Comparison of ENCODE assay signal across 14 cellular contexts in the genomic region with DNA sequence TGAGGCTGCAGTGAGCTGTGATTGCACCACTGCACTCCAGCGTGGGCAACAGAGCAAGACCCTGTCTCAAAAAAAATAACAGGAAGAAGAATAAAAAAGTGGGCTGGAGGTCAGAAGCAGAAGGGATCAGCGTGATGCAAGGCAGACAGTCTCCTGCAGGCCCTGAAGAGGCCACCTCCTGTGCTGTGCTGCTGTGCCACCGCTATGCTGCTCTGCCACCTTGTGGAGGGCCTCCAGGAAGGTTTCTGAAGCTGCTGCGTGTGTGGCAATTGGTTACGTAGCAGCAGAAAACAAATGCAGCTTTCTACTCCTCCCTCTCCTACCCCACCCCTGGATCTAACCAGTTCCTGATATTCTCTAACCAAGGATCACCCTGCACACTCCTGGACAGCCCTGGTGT.
DNase-seq lines count a peak whose midpoint lies in the region; ATAC-seq, FAIRE-seq and TF ChIP-seq lines count a peak whose summit lies in the region.
"Had no signal": no experiment of that assay in that cellular context is flagged by ENCODE, and none has a peak within 500 bp of the region (broad histone marks: within the 10 kb centered on the region; RNA-seq: fewer than 3 reads in every experiment).

No MANE protein-coding gene starts in this region.

- peak; percentile 9 for DNase-seq in NK-92 treated with Interleukin-12 subunit alpha and Interleukin-12 subunit beta, amount 100 ng/mL, for 24 hours (lab: John Stamatoyannopoulos, UW)
- DNase-seq in NK-92 (lab: John Stamatoyannopoulos, UW; ENCODE audit: unreplicated experiment) = no peak
- DNase-seq in HT1080 (ENCODE audit: low read depth) = peak; percentile 28
- peak; percentile 62 for DNase-seq in OCI-M1 (lab: John Stamatoyannopoulos, UW)
- peak; percentile 15 for DNase-seq in HepG2 (ENCODE audit: low spot score)
- no peak for DNase-seq in NCI-H1105 (lab: John Stamatoyannopoulos, UW)
- no peak for DNase-seq in germinal center (ENCODE audit: low spot score)
- DNase-seq: activated CD4-positive, alpha-beta T cell treated with anti-CD3 and anti-CD28 coated beads for 1 hour; activated T-cell treated with anti-CD3 and anti-CD28 coated beads, Interleukin-2, amount 50 U/mL, for 24 hours; small intestine; stomach had no signal

- TF ChIP-seq EP300 in HepG2 (IDR thresholded peaks at IDR 0.05; ENCODE audit: low read depth in 2 of 2, low read length in 2 of 2) = no peak
- no peak for TF ChIP-seq EP300 in HepG2 (CRISPR knock-in tag; IDR thresholded peaks at IDR 0.05; ENCODE audit: borderline replicate concordance)

- intact Hi-C loops in HepG2 (cut with micrococcal nuclease; ENCODE audit: unreplicated experiment) = no loop called here

- H2AFZ ChIP-seq in HepG2 (ENCODE audit: low read length) = no peak overlapping the region

- POLR2A ChIA-PET in HepG2 (lab: Yijun Ruan, JAX) = no interaction called here

- H3K27ac ChIP-seq in HepG2 (ENCODE audit: extremely low read length, insufficient read depth, low read length) = no peak overlapping the region
- H3K27ac ChIP-seq: adrenal gland, stomach had no signal

- no TSS peak for BruUV-seq in HepG2 (replicated peaks; lab: Mats Ljungman, UMichigan)

- FAIRE-seq in HepG2 (lab: Jason Lieb, UNC) = no peak
- FAIRE-seq: colon, small intestine had no signal

- H3K36me3 ChIP-seq in HepG2 (replicated peaks in 1 of 2; ENCODE audit: control insufficient read depth in 1 of 2, insufficient read depth in 2 of 2, low read length in 2 of 2) = no peaks in the 10 kb centered on the region
- H3K36me3 ChIP-seq: adrenal gland, stomach had no signal

- ATAC-seq in HepG2 (peak; percentile 96), GM18505 (IDR thresholded peaks at IDR 0.05; ENCODE audit: unreplicated experiment) (no peak)

- TF ChIP-seq RAD21 in HepG2 (CRISPR knock-in tag; IDR thresholded peaks at IDR 0.05) = 0 out of 2 replicates have a peak, but pooled peaks have one; percentile 35

- no peaks in the 10 kb centered on the region for H3K4me1 ChIP-seq in HepG2 (ENCODE audit: insufficient read depth, low read length)
- H3K4me1 ChIP-seq: adrenal gland, stomach had no signal

- H3K79me2 ChIP-seq in HepG2 (ENCODE audit: insufficient read depth, low read length) = no peaks in the 10 kb centered on the region

- H4K20me1 ChIP-seq in HepG2 (ENCODE audit: insufficient read depth, low read length) = no peaks in the 10 kb centered on the region

- H3K4me2 ChIP-seq in HepG2 (ENCODE audit: low read depth, low read length) = no peak overlapping the region

- peak; percentile 68 for TF ChIP-seq CTCF in HepG2 (CRISPR knock-in tag; IDR thresholded peaks at IDR 0.05)

- CTCF ChIA-PET in HepG2 (lab: Yijun Ruan, JAX; ENCODE audit: low intra/inter-chr PET ratio, low total read pairs) = no interaction called here

- no peaks in the 10 kb centered on the region for H3K27me3 ChIP-seq in HepG2 (ENCODE audit: control insufficient read depth in 1 of 2, insufficient read depth in 2 of 2, low read length in 2 of 2)
- H3K27me3 ChIP-seq: adrenal gland, stomach had no signal

- TF ChIP-seq POLR2A in HepG2 (IDR thresholded peaks at IDR 0.05; ENCODE audit: insufficient read depth in 1 of 2, low read depth in 2 of 2, low read length in 2 of 2) (no peak), GM18505 (IDR thresholded peaks at IDR 0.05; ENCODE audit: borderline replicate concordance, extremely low read depth, insufficient read depth, insufficient read length) (no peak)

- no peak overlapping the region for H3K4me3 ChIP-seq in HepG2 (replicated peaks in 1 of 3; ENCODE audit: insufficient read depth in 1 of 3, low read depth in 2 of 3, low read length in 3 of 3)
- H3K4me3 ChIP-seq: adrenal gland, stomach had no signal

- H3K9ac ChIP-seq in HepG2 (ENCODE audit: insufficient read depth, low read depth, low read length) = no peak overlapping the region

- H3K9me3 ChIP-seq in HepG2 (ENCODE audit: low read length) = peaks cover 8% of the 10 kb centered on the region; the same call in 1 of the 2 replicates
- H3K9me3 ChIP-seq: adrenal gland had no signal

- 0% methylated on average over 4 of the region's 5 CpGs for WGBS in HepG2 (ENCODE audit: low lambda C conversion rate)

- in situ Hi-C loops in HepG2 (cut with HindIII; ENCODE audit: extremely low pct_ligation_motif_present, low pct_unique_long_range_greater_than_20kb) = no loop called here

TF ChIP-seq in HepG2, 621 proteins besides CTCF, POLR2A, EP300 and RAD21 (continues in another document):
- TF ChIP-seq RXRB (CRISPR knock-in tag; IDR thresholded peaks at IDR 0.05; ENCODE audit: borderline replicate concordance) (no peak), REXO4 (CRISPR knock-in tag; IDR thresholded peaks at IDR 0.05; ENCODE audit: borderline replicate concordance) (no peak), SOX5 (CRISPR knock-in tag; IDR thresholded peaks at IDR 0.05; ENCODE audit: borderline replicate concordance) (no peak), ZNF768 (CRISPR knock-in tag; IDR thresholded peaks at IDR 0.05) (0 out of 2 replicates have a peak, but pooled peaks have one; percentile 27), ERF (CRISPR knock-in tag; IDR thresholded peaks at IDR 0.05) (no peak), ZNF775 (CRISPR knock-in tag; IDR thresholded peaks at IDR 0.05; ENCODE audit: borderline replicate concordance) (no peak), DMAP1 (CRISPR knock-in tag; IDR thresholded peaks at IDR 0.05) (no peak), NBN (conservative IDR thresholded peaks at IDR 0.05) (no peak), NR2F2 (IDR thresholded peaks at IDR 0.05; ENCODE audit: borderline replicate concordance, low read depth) (no peak)
- TF ChIP-seq, protein P1, sequence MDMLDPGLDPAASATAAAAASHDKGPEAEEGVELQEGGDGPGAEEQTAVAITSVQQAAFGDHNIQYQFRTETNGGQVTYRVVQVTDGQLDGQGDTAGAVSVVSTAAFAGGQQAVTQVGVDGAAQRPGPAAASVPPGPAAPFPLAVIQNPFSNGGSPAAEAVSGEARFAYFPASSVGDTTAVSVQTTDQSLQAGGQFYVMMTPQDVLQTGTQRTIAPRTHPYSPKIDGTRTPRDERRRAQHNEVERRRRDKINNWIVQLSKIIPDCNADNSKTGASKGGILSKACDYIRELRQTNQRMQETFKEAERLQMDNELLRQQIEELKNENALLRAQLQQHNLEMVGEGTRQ (IDR thresholded peaks at IDR 0.05; ENCODE audit: low read depth, low read length) = no peak
- TF ChIP-seq, protein P1 (CRISPR knock-in tag; IDR thresholded peaks at IDR 0.05; ENCODE audit: borderline replicate concordance) = no peak
- TF ChIP-seq, protein P2, sequence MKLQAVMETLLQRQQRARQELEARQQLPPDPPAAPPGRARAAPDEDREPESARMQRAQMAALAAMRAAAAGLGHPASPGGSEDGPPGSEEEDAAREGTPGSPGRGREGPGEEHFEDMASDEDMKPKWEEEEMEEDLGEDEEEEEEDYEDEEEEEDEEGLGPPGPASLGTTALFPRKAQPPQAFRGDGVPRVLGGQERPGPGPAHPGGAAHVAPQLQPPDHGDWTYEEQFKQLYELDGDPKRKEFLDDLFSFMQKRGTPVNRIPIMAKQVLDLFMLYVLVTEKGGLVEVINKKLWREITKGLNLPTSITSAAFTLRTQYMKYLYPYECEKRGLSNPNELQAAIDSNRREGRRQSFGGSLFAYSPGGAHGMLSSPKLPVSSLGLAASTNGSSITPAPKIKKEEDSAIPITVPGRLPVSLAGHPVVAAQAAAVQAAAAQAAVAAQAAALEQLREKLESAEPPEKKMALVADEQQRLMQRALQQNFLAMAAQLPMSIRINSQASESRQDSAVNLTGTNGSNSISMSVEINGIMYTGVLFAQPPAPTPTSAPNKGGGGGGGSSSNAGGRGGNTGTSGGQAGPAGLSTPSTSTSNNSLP (IDR thresholded peaks at IDR 0.05; ENCODE audit: low read depth, low read length) = no peak
- TF ChIP-seq, protein P3, sequence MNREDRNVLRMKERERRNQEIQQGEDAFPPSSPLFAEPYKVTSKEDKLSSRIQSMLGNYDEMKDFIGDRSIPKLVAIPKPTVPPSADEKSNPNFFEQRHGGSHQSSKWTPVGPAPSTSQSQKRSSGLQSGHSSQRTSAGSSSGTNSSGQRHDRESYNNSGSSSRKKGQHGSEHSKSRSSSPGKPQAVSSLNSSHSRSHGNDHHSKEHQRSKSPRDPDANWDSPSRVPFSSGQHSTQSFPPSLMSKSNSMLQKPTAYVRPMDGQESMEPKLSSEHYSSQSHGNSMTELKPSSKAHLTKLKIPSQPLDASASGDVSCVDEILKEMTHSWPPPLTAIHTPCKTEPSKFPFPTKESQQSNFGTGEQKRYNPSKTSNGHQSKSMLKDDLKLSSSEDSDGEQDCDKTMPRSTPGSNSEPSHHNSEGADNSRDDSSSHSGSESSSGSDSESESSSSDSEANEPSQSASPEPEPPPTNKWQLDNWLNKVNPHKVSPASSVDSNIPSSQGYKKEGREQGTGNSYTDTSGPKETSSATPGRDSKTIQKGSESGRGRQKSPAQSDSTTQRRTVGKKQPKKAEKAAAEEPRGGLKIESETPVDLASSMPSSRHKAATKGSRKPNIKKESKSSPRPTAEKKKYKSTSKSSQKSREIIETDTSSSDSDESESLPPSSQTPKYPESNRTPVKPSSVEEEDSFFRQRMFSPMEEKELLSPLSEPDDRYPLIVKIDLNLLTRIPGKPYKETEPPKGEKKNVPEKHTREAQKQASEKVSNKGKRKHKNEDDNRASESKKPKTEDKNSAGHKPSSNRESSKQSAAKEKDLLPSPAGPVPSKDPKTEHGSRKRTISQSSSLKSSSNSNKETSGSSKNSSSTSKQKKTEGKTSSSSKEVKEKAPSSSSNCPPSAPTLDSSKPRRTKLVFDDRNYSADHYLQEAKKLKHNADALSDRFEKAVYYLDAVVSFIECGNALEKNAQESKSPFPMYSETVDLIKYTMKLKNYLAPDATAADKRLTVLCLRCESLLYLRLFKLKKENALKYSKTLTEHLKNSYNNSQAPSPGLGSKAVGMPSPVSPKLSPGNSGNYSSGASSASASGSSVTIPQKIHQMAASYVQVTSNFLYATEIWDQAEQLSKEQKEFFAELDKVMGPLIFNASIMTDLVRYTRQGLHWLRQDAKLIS (CRISPR knock-in tag; IDR thresholded peaks at IDR 0.05) = no peak

Comparison
In these comparisons a context has a peak if more than half of its experiments do, and no peak if none do; other contexts are left out.
1. DNase-seq: peak in NK-92 treated with Interleukin-12 subunit alpha and Interleukin-12 subunit beta, amount 100 ng/mL, for 24 hours (single experiment), HT1080 (single experiment), OCI-M1 (single experiment) and HepG2 (single experiment); none in NK-92 (single experiment), NCI-H1105 (single experiment) and germinal center (single experiment).